In genomic region chr19:10952809-10953208, GRCh38 we compare ENCODE assay signal across 18 cellular contexts. TPM values are rescaled to one million over a fixed set of nuclear protein-coding genes. Genes with fewer than 3 reads are reported as not detected.
DNase-seq lines count a peak whose midpoint lies in the region; ATAC-seq, FAIRE-seq and TF ChIP-seq lines count a peak whose summit lies in the region.
"Had no signal": no experiment of that assay in that cellular context is flagged by ENCODE, and none has a peak within 500 bp of the region (broad histone marks: within the 10 kb centered on the region; RNA-seq: fewer than 3 reads in every experiment).

No MANE protein-coding gene starts in this region.

- H2AFZ ChIP-seq in OCI-LY1 (ENCODE audit: low read length): no peak overlapping the region

- H3K4me2 ChIP-seq in OCI-LY1 (ENCODE audit: low read length): no peak overlapping the region

- H3K79me2 ChIP-seq in OCI-LY1 (ENCODE audit: insufficient read depth, low read length): no peaks in the 10 kb centered on the region

- no peak overlapping the region for H3K9ac ChIP-seq in OCI-LY1 (ENCODE audit: low read length)

- H3K36me3 ChIP-seq in OCI-LY1 (ENCODE audit: insufficient read depth, low read length): no peaks in the 10 kb centered on the region
- no peaks in the 10 kb centered on the region for H3K36me3 ChIP-seq in small intestine (ENCODE audit: control insufficient read depth in 2 of 2, insufficient read depth in 2 of 2, low read length in 2 of 2)
- H3K36me3 ChIP-seq: BE2C, ovary, thyroid gland, WERI-Rb-1 had no signal

- DNase-seq in HT-29 (ENCODE audit: low spot score) (peak; percentile 67), small intestine (peak; percentile 87), cerebellar cortex (ENCODE audit: low spot score) (no peak), GM20000 (ENCODE audit: low spot score) (no peak), HuH-7 (ENCODE audit: low spot score) (no peak)
- DNase-seq: activated CD8-positive, alpha-beta T cell treated with anti-CD3 and anti-CD28 coated beads, Interleukin-2, amount 10 ng/mL, durations not matched to agents 7 days and 5 days; BE2C; DMS79; effector CD8-positive, alpha-beta T cell; left cardiac atrium; NCI-H1092; NCI-H524; ovary; WERI-Rb-1 had no signal

- H4K20me1 ChIP-seq in OCI-LY1 (ENCODE audit: insufficient read depth, low read length): no peaks in the 10 kb centered on the region

- H3K27me3 ChIP-seq in OCI-LY1 (ENCODE audit: insufficient read depth, low read length) (no peaks in the 10 kb centered on the region), small intestine (ENCODE audit: control insufficient read depth in 2 of 2, insufficient read depth in 2 of 2, low read length in 2 of 2) (no peaks in the 10 kb centered on the region)
- H3K27me3 ChIP-seq: BE2C, ovary, thyroid gland had no signal

- TF ChIP-seq CTCF in OCI-LY1 (IDR thresholded peaks at IDR 0.05; ENCODE audit: low read length) (no peak), GM20000 (IDR thresholded peaks at IDR 0.05; ENCODE audit: extremely low read depth, missing control alignments) (no peak)

- H3K4me1 ChIP-seq in OCI-LY1 (ENCODE audit: insufficient read depth, low read length, severe bottlenecking) (peaks cover 26% of the 10 kb centered on the region), small intestine (ENCODE audit: control insufficient read depth in 2 of 2, insufficient read depth in 1 of 2, low read depth in 1 of 2, low read length in 1 of 2) (peaks cover 0 to 2% of the 10 kb centered on the region in 2 donors)
- H3K4me1 ChIP-seq: BE2C, thyroid gland had no signal

- no peaks in the 10 kb centered on the region for H3F3A ChIP-seq in OCI-LY1 (ENCODE audit: insufficient read depth, low read length)

- ATAC-seq in esophagus mucosa: peak; percentile 81
- ATAC-seq: activated CD8-positive, alpha-beta T cell treated with anti-CD3 and anti-CD28 coated beads, Interleukin-2, amount 10 ng/mL, durations not matched to agents 7 days and 5 days; K562; left cardiac atrium had no signal

- WGBS in small intestine, 3 donors: 31 to 69% (median 45%) methylated on average over 6 of the region's 6 CpGs

- no peak for FAIRE-seq in small intestine (lab: Jason Lieb, UNC)

- H3K9me2 ChIP-seq in OCI-LY1 (ENCODE audit: low read depth, low read length): no peaks in the 10 kb centered on the region

- H3K27ac ChIP-seq in OCI-LY1 (ENCODE audit: low read depth, low read length, poor library complexity, severe bottlenecking) (peak overlapping the region; percentile 15), small intestine (ENCODE audit: low read depth in 1 of 2, low read length in 1 of 2) (no peak overlapping the region)
- H3K27ac ChIP-seq: ovary, thyroid gland, WERI-Rb-1 had no signal

- H3K4me3 ChIP-seq in OCI-LY1 (ENCODE audit: low read depth, low read length, poor library complexity, severe bottlenecking) (no peak overlapping the region), small intestine (ENCODE audit: low read depth in 1 of 2, low read length in 2 of 2) (no peak overlapping the region)
- H3K4me3 ChIP-seq: K562, ovary, thyroid gland had no signal

- H3K9me3 ChIP-seq in OCI-LY1 (ENCODE audit: low read length) (no peaks in the 10 kb centered on the region), small intestine (ENCODE audit: control insufficient read depth, low read depth) (no peaks in the 10 kb centered on the region)
- H3K9me3 ChIP-seq: BE2C, ovary, thyroid gland had no signal

RNA-seq across cellular contexts. Expression of gene SMARCA4, which starts 8.0 kb away (rescaled TPM):
- 108 and 154 TPM in 2 replicates for total RNA-seq in HT-29 (2014; rRNA removed; shearing (Covaris generic))
- total RNA-seq in esophagus mucosa: 93.2 TPM
- 10 to 100 TPM; 54.6 to 70.0 (median 62.3) TPM for polyA plus RNA-seq in small intestine

RNA-seq across cellular contexts. Expression of gene TIMM29, which starts 24.2 kb away (rescaled TPM):
- total RNA-seq in HT-29 (2014; rRNA removed; shearing (Covaris generic)): 34.1 and 37.6 TPM in 2 replicates
- total RNA-seq in esophagus mucosa: 14.3 TPM
- 10 to 100 TPM; 13.5 to 19.2 (median 16.3) TPM for polyA plus RNA-seq in small intestine

RNA-seq across cellular contexts. Expression of gene YIPF2, which starts 24.4 kb away (rescaled TPM):
- total RNA-seq in HT-29 (2014; rRNA removed; shearing (Covaris generic)): 94.6 and 106 TPM in 2 replicates
- total RNA-seq in esophagus mucosa: 43.1 TPM
- 10 to 100 TPM; 18.3 to 65.1 (median 23.5) TPM for polyA plus RNA-seq in small intestine

Comparison
In these comparisons a context has a peak if more than half of its experiments do, and no peak if none do; other contexts are left out.
1. DNase-seq: peak in HT-29 (single experiment) and small intestine (single experiment); none in cerebellar cortex (single experiment), GM20000 (single experiment) and HuH-7 (single experiment).